In genomic region chr5:131634996-131635754, GRCh38 we compare ENCODE assay signal across 8 cellular contexts. TPM values are rescaled to one million over a fixed set of nuclear protein-coding genes. Genes with fewer than 3 reads are reported as not detected.
A peak's percentile ranks its signal among the peaks of the same experiment; 100 is the strongest.
DNase-seq lines count a peak whose midpoint lies in the region; ATAC-seq and TF ChIP-seq lines count a peak whose summit lies in the region.

A gene with protein sequence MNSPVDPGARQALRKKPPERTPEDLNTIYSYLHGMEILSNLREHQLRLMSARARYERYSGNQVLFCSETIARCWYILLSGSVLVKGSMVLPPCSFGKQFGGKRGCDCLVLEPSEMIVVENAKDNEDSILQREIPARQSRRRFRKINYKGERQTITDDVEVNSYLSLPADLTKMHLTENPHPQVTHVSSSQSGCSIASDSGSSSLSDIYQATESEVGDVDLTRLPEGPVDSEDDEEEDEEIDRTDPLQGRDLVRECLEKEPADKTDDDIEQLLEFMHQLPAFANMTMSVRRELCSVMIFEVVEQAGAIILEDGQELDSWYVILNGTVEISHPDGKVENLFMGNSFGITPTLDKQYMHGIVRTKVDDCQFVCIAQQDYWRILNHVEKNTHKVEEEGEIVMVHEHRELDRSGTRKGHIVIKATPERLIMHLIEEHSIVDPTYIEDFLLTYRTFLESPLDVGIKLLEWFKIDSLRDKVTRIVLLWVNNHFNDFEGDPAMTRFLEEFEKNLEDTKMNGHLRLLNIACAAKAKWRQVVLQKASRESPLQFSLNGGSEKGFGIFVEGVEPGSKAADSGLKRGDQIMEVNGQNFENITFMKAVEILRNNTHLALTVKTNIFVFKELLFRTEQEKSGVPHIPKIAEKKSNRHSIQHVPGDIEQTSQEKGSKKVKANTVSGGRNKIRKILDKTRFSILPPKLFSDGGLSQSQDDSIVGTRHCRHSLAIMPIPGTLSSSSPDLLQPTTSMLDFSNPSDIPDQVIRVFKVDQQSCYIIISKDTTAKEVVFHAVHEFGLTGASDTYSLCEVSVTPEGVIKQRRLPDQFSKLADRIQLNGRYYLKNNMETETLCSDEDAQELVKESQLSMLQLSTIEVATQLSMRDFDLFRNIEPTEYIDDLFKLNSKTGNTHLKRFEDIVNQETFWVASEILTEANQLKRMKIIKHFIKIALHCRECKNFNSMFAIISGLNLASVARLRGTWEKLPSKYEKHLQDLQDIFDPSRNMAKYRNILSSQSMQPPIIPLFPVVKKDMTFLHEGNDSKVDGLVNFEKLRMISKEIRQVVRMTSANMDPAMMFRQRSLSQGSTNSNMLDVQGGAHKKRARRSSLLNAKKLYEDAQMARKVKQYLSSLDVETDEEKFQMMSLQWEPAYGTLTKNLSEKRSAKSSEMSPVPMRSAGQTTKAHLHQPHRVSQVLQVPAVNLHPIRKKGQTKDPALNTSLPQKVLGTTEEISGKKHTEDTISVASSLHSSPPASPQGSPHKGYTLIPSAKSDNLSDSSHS (N-terminal part only) (minus strand): TSS chr5:131635229. CDS start chr5:131635030, 199 bp downstream.

- no peak for TF ChIP-seq CTCF in GM06990 (IDR thresholded peaks at IDR 0.05; ENCODE audit: insufficient read depth, low read length, poor library complexity, severe bottlenecking)
- TF ChIP-seq CTCF in SK-N-SH (IDR thresholded peaks at IDR 0.05): 0 out of 2 replicates have a peak, but pooled peaks have one; percentile 13

- peaks cover 3 to 12% of the 10 kb centered on the region in 2 experiments; a peak in 3 of 4 replicates for H3K4me1 ChIP-seq in SK-N-SH (ENCODE audit: control insufficient read depth in 1 of 2, insufficient read depth in 2 of 2, low read depth in 1 of 2, low read length in 1 of 2)

- H3K27me3 ChIP-seq in GM06990 (replicated peaks; ENCODE audit: control insufficient read depth, insufficient read depth, low read length) (no peaks in the 10 kb centered on the region), SK-N-SH (ENCODE audit: insufficient read depth) (no peaks in the 10 kb centered on the region)

- TF ChIP-seq EP300 in SK-N-SH (IDR thresholded peaks at IDR 0.05; ENCODE audit: borderline replicate concordance in 1 of 2, low read depth in 1 of 2, low read length in 1 of 2): no peak

- H3K79me2 ChIP-seq in SK-N-SH (ENCODE audit: insufficient read depth): peaks cover 48% of the 10 kb centered on the region

- H3K36me3 ChIP-seq in GM06990 (ENCODE audit: control insufficient read depth, insufficient read depth, low read length) (no peaks in the 10 kb centered on the region), SK-N-SH (replicated peaks in 1 of 2; ENCODE audit: control insufficient read depth in 1 of 2, insufficient read depth in 2 of 2, low read length in 1 of 2) (no peaks in the 10 kb centered on the region)

- POLR2A ChIA-PET in SK-N-SH (lab: Yijun Ruan, JAX): interaction anchor here (1.0 to 1.5 kb wide), 2 partner anchors 9 to 162 kb away, joined by 3 to 14 read pairs; partner anchors contain the start of gene FNIP1

- CTCF ChIA-PET in SK-N-SH (lab: Yijun Ruan, JAX): interaction anchor here (0.9 to 1.4 kb wide), 4 partner anchors 12 to 377 kb away, joined by 3 to 5 read pairs (median 4); no protein-coding TSS in a partner anchor

- H3F3A ChIP-seq in SK-N-SH (replicated peaks; ENCODE audit: insufficient read depth): peaks cover 18% of the 10 kb centered on the region

- H3K4me3 ChIP-seq in GM06990 (replicated peaks; ENCODE audit: low read depth, low read length): peak within 1 kb of the TSS; percentile 82
- H3K4me3 ChIP-seq in SK-N-SH (ENCODE audit: low read depth in 2 of 2, low read length in 1 of 2): peak within 1 kb of the TSS; percentile 84 to 98

- peak within 1 kb of the TSS; percentile 99 for H3K27ac ChIP-seq in SK-N-SH (ENCODE audit: low read depth in 2 of 2, low read length in 1 of 2)

- no peaks in the 10 kb centered on the region for H3K9me3 ChIP-seq in SK-N-SH

- H3K4me2 ChIP-seq in SK-N-SH: peak within 1 kb of the TSS; percentile 81

- H3K9ac ChIP-seq in SK-N-SH: peak within 1 kb of the TSS; percentile 92

- ATAC-seq in HG02571 (IDR thresholded peaks at IDR 0.05; ENCODE audit: unreplicated experiment): peak; percentile 90

- no peaks in the 10 kb centered on the region for H4K20me1 ChIP-seq in SK-N-SH (ENCODE audit: insufficient read depth)

- peak; percentile 98 for DNase-seq in GM06990 (ENCODE audit: extremely low read depth, insufficient read length)
- peak; percentile 97 for DNase-seq in NCI-H1048 (lab: John Stamatoyannopoulos, UW)
- peak; percentile 85 for DNase-seq in SK-N-SH
- DNase-seq in activated naive CD4-positive, alpha-beta T cell treated with anti-CD3 and anti-CD28 coated beads, Interleukin-2, amount 50 U/mL, for 16 hours: peak; percentile 94
- peak; percentile 89 for DNase-seq in germinal center (ENCODE audit: low spot score)
- peak; percentile 100 for DNase-seq in non-pigmented ciliary epithelial cell (ENCODE audit: low read depth)
- DNase-seq in superior temporal gyrus (ENCODE audit: extremely low spot score): peak; percentile 100

- peak within 1 kb of the TSS; percentile 88 for H2AFZ ChIP-seq in SK-N-SH (ENCODE audit: low read depth)

- TF ChIP-seq RAD21 in SK-N-SH (IDR thresholded peaks at IDR 0.05; ENCODE audit: low read length): 0 out of 2 replicates have a peak, but pooled peaks have one; percentile 13

- no peaks in the 10 kb centered on the region for H3K9me2 ChIP-seq in SK-N-SH

- under 1% methylated on average over 25 of the region's 60 CpGs for WGBS in SK-N-SH (ENCODE audit: low lambda C conversion rate)

TF ChIP-seq in SK-N-SH, 30 proteins besides CTCF, POLR2A, EP300 and RAD21 (continues in another document):
- TF ChIP-seq, protein P1, sequence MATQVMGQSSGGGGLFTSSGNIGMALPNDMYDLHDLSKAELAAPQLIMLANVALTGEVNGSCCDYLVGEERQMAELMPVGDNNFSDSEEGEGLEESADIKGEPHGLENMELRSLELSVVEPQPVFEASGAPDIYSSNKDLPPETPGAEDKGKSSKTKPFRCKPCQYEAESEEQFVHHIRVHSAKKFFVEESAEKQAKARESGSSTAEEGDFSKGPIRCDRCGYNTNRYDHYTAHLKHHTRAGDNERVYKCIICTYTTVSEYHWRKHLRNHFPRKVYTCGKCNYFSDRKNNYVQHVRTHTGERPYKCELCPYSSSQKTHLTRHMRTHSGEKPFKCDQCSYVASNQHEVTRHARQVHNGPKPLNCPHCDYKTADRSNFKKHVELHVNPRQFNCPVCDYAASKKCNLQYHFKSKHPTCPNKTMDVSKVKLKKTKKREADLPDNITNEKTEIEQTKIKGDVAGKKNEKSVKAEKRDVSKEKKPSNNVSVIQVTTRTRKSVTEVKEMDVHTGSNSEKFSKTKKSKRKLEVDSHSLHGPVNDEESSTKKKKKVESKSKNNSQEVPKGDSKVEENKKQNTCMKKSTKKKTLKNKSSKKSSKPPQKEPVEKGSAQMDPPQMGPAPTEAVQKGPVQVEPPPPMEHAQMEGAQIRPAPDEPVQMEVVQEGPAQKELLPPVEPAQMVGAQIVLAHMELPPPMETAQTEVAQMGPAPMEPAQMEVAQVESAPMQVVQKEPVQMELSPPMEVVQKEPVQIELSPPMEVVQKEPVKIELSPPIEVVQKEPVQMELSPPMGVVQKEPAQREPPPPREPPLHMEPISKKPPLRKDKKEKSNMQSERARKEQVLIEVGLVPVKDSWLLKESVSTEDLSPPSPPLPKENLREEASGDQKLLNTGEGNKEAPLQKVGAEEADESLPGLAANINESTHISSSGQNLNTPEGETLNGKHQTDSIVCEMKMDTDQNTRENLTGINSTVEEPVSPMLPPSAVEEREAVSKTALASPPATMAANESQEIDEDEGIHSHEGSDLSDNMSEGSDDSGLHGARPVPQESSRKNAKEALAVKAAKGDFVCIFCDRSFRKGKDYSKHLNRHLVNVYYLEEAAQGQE (IDR thresholded peaks at IDR 0.05; ENCODE audit: low read depth, low read length): peak; percentile 52; the same call in 1 of the 2 replicates
- TF ChIP-seq, protein P2, sequence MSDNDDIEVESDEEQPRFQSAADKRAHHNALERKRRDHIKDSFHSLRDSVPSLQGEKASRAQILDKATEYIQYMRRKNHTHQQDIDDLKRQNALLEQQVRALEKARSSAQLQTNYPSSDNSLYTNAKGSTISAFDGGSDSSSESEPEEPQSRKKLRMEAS (IDR thresholded peaks at IDR 0.05; ENCODE audit: low read depth): peak; percentile 65; the same call in 1 of the 2 replicates
- TF ChIP-seq FOXM1 (IDR thresholded peaks at IDR 0.05; ENCODE audit: low read depth) (no peak), NFIC (IDR thresholded peaks at IDR 0.05; ENCODE audit: borderline replicate concordance) (no peak; the same call in 1 of the 2 replicates), RXRA (IDR thresholded peaks at IDR 0.05; ENCODE audit: borderline replicate concordance, low read depth) (no peak), TEAD4 (IDR thresholded peaks at IDR 0.05; ENCODE audit: borderline replicate concordance, insufficient read depth) (peak; percentile 49; the same call in 1 of the 2 replicates), TAF1 (IDR thresholded peaks at IDR 0.05; ENCODE audit: borderline replicate concordance, low read depth, low read length) (peak; percentile 66), SIN3A (IDR thresholded peaks at IDR 0.05; ENCODE audit: borderline replicate concordance, low read depth, low read length) (no peak; the same call in none of the 2 replicates)
- TF ChIP-seq, protein P3, sequence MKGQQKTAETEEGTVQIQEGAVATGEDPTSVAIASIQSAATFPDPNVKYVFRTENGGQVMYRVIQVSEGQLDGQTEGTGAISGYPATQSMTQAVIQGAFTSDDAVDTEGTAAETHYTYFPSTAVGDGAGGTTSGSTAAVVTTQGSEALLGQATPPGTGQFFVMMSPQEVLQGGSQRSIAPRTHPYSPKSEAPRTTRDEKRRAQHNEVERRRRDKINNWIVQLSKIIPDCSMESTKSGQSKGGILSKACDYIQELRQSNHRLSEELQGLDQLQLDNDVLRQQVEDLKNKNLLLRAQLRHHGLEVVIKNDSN (IDR thresholded peaks at IDR 0.05; ENCODE audit: borderline replicate concordance, low read depth): peak; percentile 88
- TF ChIP-seq, protein P4, sequence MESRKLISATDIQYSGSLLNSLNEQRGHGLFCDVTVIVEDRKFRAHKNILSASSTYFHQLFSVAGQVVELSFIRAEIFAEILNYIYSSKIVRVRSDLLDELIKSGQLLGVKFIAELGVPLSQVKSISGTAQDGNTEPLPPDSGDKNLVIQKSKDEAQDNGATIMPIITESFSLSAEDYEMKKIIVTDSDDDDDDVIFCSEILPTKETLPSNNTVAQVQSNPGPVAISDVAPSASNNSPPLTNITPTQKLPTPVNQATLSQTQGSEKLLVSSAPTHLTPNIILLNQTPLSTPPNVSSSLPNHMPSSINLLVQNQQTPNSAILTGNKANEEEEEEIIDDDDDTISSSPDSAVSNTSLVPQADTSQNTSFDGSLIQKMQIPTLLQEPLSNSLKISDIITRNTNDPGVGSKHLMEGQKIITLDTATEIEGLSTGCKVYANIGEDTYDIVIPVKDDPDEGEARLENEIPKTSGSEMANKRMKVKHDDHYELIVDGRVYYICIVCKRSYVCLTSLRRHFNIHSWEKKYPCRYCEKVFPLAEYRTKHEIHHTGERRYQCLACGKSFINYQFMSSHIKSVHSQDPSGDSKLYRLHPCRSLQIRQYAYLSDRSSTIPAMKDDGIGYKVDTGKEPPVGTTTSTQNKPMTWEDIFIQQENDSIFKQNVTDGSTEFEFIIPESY (IDR thresholded peaks at IDR 0.05; ENCODE audit: borderline replicate concordance, low read depth): peak; percentile 97

RNA-seq across cellular contexts. Expression of the gene that starts here (rescaled TPM):
- polyA plus RNA-seq in SK-N-SH (2012; rRNA removed): 2.9 and 4.7 TPM in 2 replicates
- polyA plus RNA-seq in SK-N-SH (2012; cell fraction: cytosol; rRNA removed): 3.0 and 3.3 TPM in 2 replicates
- polyA plus RNA-seq in SK-N-SH (2012; cell fraction: nucleus; rRNA removed): 4.9 and 9.0 TPM in 2 replicates

Comparison
In these comparisons a context has a peak if more than half of its experiments do, and no peak if none do; other contexts are left out.
1. Peak in every context shown above with its lines: DNase-seq, ATAC-seq, H3K4me3 ChIP-seq and H3K27ac ChIP-seq.